In the genomic region with DNA sequence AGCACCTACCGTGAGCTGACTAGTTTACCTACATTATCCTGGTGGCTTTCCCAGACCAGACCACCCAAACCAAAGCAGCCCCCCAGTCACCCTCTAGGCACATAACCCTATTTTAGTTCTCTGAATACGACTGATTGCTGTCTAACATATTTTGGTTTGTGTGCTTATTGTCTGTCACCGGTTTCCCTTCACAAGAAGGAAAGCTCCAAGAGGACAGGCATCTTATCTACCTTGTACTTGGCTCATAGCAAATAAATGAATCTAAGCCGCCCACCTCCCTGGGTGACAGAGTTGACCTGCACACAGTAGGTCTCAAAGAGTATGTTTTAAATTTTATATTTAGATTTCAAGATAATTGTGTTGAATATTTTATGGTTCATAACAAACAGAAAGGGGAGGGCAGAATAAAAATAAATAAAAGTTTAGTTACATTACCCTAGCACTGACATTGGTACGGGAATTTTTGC, we compare ENCODE assay signal across 2 cellular contexts.
TF ChIP-seq lines count a peak whose summit lies in the region.

No MANE protein-coding gene starts in this region.

TF ChIP-seq in SK-N-SH, 30 proteins besides CTCF, POLR2A, EP300 and RAD21 (continued from another document):
- TF ChIP-seq, protein P1, sequence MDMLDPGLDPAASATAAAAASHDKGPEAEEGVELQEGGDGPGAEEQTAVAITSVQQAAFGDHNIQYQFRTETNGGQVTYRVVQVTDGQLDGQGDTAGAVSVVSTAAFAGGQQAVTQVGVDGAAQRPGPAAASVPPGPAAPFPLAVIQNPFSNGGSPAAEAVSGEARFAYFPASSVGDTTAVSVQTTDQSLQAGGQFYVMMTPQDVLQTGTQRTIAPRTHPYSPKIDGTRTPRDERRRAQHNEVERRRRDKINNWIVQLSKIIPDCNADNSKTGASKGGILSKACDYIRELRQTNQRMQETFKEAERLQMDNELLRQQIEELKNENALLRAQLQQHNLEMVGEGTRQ (IDR thresholded peaks at IDR 0.05; ENCODE audit: borderline replicate concordance, low read depth, low read length), result no peak
- TF ChIP-seq TCF12 (IDR thresholded peaks at IDR 0.05), result no peak
- no peak for TF ChIP-seq SMC3 (IDR thresholded peaks at IDR 0.05; ENCODE audit: low read depth, low read length)
- TF ChIP-seq, protein P2, sequence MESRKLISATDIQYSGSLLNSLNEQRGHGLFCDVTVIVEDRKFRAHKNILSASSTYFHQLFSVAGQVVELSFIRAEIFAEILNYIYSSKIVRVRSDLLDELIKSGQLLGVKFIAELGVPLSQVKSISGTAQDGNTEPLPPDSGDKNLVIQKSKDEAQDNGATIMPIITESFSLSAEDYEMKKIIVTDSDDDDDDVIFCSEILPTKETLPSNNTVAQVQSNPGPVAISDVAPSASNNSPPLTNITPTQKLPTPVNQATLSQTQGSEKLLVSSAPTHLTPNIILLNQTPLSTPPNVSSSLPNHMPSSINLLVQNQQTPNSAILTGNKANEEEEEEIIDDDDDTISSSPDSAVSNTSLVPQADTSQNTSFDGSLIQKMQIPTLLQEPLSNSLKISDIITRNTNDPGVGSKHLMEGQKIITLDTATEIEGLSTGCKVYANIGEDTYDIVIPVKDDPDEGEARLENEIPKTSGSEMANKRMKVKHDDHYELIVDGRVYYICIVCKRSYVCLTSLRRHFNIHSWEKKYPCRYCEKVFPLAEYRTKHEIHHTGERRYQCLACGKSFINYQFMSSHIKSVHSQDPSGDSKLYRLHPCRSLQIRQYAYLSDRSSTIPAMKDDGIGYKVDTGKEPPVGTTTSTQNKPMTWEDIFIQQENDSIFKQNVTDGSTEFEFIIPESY (IDR thresholded peaks at IDR 0.05; ENCODE audit: borderline replicate concordance, low read depth), result no peak
- TF ChIP-seq YY1 (IDR thresholded peaks at IDR 0.05; ENCODE audit: low read depth), result no peak
- TF ChIP-seq EZH2phosphoT487 (IDR thresholded peaks at IDR 0.05; ENCODE audit: borderline replicate concordance, low read depth), result no peak
- no peak for TF ChIP-seq NFIC (IDR thresholded peaks at IDR 0.05; ENCODE audit: borderline replicate concordance)
- TF ChIP-seq MEF2A (IDR thresholded peaks at IDR 0.05; ENCODE audit: borderline replicate concordance, low read depth), result no peak
- no peak for TF ChIP-seq FOXJ3 (CRISPR knock-in tag; IDR thresholded peaks at IDR 0.05)
- TF ChIP-seq, protein P3, sequence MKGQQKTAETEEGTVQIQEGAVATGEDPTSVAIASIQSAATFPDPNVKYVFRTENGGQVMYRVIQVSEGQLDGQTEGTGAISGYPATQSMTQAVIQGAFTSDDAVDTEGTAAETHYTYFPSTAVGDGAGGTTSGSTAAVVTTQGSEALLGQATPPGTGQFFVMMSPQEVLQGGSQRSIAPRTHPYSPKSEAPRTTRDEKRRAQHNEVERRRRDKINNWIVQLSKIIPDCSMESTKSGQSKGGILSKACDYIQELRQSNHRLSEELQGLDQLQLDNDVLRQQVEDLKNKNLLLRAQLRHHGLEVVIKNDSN (IDR thresholded peaks at IDR 0.05; ENCODE audit: borderline replicate concordance, low read depth), result no peak
- TF ChIP-seq CHD2 (IDR thresholded peaks at IDR 0.05; ENCODE audit: low read length, partially characterized antibody), result no peak
- no peak for TF ChIP-seq FOSL2 (IDR thresholded peaks at IDR 0.05; ENCODE audit: borderline replicate concordance, low read depth)
- TF ChIP-seq JUND (IDR thresholded peaks at IDR 0.05), result no peak

TF ChIP-seq in SK-N-SH treated with all-trans-retinoic acid at 6 μM for 48 hours, 23 proteins besides CTCF, POLR2A, EP300 and RAD21 (continued from another document):
- TF ChIP-seq, protein P4, sequence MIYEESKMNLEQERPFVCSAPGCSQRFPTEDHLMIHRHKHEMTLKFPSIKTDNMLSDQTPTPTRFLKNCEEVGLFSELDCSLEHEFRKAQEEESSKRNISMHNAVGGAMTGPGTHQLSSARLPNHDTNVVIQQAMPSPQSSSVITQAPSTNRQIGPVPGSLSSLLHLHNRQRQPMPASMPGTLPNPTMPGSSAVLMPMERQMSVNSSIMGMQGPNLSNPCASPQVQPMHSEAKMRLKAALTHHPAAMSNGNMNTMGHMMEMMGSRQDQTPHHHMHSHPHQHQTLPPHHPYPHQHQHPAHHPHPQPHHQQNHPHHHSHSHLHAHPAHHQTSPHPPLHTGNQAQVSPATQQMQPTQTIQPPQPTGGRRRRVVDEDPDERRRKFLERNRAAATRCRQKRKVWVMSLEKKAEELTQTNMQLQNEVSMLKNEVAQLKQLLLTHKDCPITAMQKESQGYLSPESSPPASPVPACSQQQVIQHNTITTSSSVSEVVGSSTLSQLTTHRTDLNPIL (CRISPR knock-in tag; IDR thresholded peaks at IDR 0.05; ENCODE audit: low read depth), result no peak
- TF ChIP-seq, protein P5, sequence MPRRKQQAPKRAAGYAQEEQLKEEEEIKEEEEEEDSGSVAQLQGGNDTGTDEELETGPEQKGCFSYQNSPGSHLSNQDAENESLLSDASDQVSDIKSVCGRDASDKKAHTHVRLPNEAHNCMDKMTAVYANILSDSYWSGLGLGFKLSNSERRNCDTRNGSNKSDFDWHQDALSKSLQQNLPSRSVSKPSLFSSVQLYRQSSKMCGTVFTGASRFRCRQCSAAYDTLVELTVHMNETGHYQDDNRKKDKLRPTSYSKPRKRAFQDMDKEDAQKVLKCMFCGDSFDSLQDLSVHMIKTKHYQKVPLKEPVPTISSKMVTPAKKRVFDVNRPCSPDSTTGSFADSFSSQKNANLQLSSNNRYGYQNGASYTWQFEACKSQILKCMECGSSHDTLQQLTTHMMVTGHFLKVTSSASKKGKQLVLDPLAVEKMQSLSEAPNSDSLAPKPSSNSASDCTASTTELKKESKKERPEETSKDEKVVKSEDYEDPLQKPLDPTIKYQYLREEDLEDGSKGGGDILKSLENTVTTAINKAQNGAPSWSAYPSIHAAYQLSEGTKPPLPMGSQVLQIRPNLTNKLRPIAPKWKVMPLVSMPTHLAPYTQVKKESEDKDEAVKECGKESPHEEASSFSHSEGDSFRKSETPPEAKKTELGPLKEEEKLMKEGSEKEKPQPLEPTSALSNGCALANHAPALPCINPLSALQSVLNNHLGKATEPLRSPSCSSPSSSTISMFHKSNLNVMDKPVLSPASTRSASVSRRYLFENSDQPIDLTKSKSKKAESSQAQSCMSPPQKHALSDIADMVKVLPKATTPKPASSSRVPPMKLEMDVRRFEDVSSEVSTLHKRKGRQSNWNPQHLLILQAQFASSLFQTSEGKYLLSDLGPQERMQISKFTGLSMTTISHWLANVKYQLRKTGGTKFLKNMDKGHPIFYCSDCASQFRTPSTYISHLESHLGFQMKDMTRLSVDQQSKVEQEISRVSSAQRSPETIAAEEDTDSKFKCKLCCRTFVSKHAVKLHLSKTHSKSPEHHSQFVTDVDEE (CRISPR knock-in tag; IDR thresholded peaks at IDR 0.05), result no peak
- TF ChIP-seq PPARA (CRISPR knock-in tag; IDR thresholded peaks at IDR 0.05; ENCODE audit: borderline replicate concordance), result no peak
- no peak for TF ChIP-seq ZNF565 (CRISPR knock-in tag; conservative IDR thresholded peaks at IDR 0.05; ENCODE audit: low read depth)
- TF ChIP-seq, protein P6, sequence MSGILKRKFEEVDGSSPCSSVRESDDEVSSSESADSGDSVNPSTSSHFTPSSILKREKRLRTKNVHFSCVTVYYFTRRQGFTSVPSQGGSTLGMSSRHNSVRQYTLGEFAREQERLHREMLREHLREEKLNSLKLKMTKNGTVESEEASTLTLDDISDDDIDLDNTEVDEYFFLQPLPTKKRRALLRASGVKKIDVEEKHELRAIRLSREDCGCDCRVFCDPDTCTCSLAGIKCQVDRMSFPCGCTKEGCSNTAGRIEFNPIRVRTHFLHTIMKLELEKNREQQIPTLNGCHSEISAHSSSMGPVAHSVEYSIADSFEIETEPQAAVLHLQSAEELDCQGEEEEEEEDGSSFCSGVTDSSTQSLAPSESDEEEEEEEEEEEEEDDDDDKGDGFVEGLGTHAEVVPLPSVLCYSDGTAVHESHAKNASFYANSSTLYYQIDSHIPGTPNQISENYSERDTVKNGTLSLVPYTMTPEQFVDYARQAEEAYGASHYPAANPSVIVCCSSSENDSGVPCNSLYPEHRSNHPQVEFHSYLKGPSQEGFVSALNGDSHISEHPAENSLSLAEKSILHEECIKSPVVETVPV (CRISPR knock-in tag; IDR thresholded peaks at IDR 0.05), result no peak
- TF ChIP-seq CSDC2 (CRISPR knock-in tag; IDR thresholded peaks at IDR 0.05), result no peak
- no peak for TF ChIP-seq ESRRG (CRISPR knock-in tag; IDR thresholded peaks at IDR 0.05)
- TF ChIP-seq ZC3H10 (CRISPR knock-in tag; IDR thresholded peaks at IDR 0.05), result no peak
- TF ChIP-seq ARNTL (CRISPR knock-in tag; IDR thresholded peaks at IDR 0.05; ENCODE audit: borderline replicate concordance, low read depth), result no peak
- TF ChIP-seq, protein P7, sequence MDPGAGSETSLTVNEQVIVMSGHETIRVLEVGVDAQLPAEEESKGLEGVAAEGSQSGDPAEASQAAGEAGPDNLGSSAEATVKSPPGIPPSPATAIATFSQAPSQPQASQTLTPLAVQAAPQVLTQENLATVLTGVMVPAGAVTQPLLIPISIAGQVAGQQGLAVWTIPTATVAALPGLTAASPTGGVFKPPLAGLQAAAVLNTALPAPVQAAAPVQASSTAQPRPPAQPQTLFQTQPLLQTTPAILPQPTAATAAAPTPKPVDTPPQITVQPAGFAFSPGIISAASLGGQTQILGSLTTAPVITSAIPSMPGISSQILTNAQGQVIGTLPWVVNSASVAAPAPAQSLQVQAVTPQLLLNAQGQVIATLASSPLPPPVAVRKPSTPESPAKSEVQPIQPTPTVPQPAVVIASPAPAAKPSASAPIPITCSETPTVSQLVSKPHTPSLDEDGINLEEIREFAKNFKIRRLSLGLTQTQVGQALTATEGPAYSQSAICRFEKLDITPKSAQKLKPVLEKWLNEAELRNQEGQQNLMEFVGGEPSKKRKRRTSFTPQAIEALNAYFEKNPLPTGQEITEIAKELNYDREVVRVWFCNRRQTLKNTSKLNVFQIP (CRISPR knock-in tag; IDR thresholded peaks at IDR 0.05; ENCODE audit: borderline replicate concordance, low read depth), result no peak
- TF ChIP-seq RARB (CRISPR knock-in tag; IDR thresholded peaks at IDR 0.05), result no peak
- TF ChIP-seq TOX (CRISPR knock-in tag; IDR thresholded peaks at IDR 0.05; ENCODE audit: borderline replicate concordance), result no peak
